1 cellular context compared by ENCODE assay signal in genomic region chr20:50243610-50244351, GRCh38.
TF ChIP-seq lines count a peak whose summit lies in the region.

No MANE protein-coding gene starts in this region.

TF ChIP-seq in IMR-90, 13 proteins besides CTCF, POLR2A, EP300 and RAD21:
- TF ChIP-seq RCOR1 (IDR thresholded peaks at IDR 0.05; ENCODE audit: insufficient replicate concordance, low read length) (no peak), MAZ (IDR thresholded peaks at IDR 0.05; ENCODE audit: borderline replicate concordance, low read depth, low read length) (no peak)
